1 cellular context compared by ENCODE assay signal in genomic region chr6:27873101-27874030, GRCh38.
A peak's percentile ranks its signal among the peaks of the same experiment; 100 is the strongest.
TF ChIP-seq lines count a peak whose summit lies in the region.

No MANE protein-coding gene starts in this region.

TF ChIP-seq in endothelial cell of umbilical vein, 7 proteins besides CTCF, POLR2A, EP300 and RAD21:
- TF ChIP-seq MYC (IDR thresholded peaks at IDR 0.05; ENCODE audit: low read depth, low read length), result no peak
- peak; percentile 21 for TF ChIP-seq GATA2 (IDR thresholded peaks at IDR 0.05; ENCODE audit: insufficient read depth, insufficient read length, low read depth, low read length)
- TF ChIP-seq POLR2AphosphoS5 (IDR thresholded peaks at IDR 0.05; ENCODE audit: insufficient read depth, low read depth, low read length), result peak; percentile 96
- TF ChIP-seq MAX (IDR thresholded peaks at IDR 0.05; ENCODE audit: insufficient read depth, insufficient read length), result no peak
